Comparison of ENCODE assay signal across 34 cellular contexts in the genomic region with DNA sequence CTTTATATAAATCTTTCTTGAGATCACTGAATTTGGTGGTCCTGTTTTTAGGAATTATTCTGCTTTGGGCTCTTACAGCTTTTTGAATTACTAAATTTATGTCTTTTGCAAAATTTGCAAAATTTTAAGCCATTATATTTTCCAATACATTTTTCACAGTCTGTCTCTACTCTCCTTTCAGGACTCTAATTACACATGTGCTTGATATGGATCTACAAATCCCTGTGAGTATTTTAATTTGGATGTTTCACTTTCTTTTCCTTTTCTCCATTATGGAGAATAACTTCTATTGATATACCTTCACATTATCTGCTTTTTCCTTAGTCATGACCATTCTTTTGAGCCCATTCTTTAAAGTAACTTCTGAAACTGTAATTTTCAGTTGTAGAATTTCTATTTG.
"Had no signal": no experiment of that assay in that cellular context is flagged by ENCODE, and none has a peak within 500 bp of the region (broad histone marks: within the 10 kb centered on the region; RNA-seq: fewer than 3 reads in every experiment).

No MANE protein-coding gene starts in this region.

- H3K9ac ChIP-seq: KMS-11 had no signal

- H3K9me3 ChIP-seq: MG63 had no signal

- H3K27ac ChIP-seq: KMS-11 had no signal

- H3K4me2 ChIP-seq: KMS-11 had no signal

- H3K27me3 ChIP-seq: MG63 had no signal

- H3K36me3 ChIP-seq: MG63 had no signal

- DNase-seq: Kasumi-1, KBM-7, KG1, MG63, MM.1S, MV-4-11, NCI-H1048, NCI-H1092, NCI-H1092 treated with DMSO at 0.1 percent for 48 hours, NCI-H1105, NCI-H1105 treated with DMSO at 0.1 percent for 48 hours, NCI-H1417, NCI-H1417 treated with DMSO at 0.1 percent for 48 hours, NCI-H1436, NCI-H1436 treated with DMSO at 0.1 percent for 48 hours, NCI-H146, NCI-H1694, NCI-H1694 treated with DMSO at 0.1 percent for 48 hours, NCI-H187, NCI-H187 treated with DMSO at 0.1 percent for 48 hours, NCI-H1930, NCI-H2029, NCI-H2029 treated with DMSO at 0.1 percent for 48 hours, NCI-H2081, NCI-H2081 treated with DMSO at 0.1 percent for 48 hours, NCI-H2107, NCI-H2171, NCI-H2171 treated with DMSO at 0.1 percent for 48 hours, NCI-H2227 treated with DMSO at 0.1 percent for 48 hours, NCI-H226, NCI-H345, NCI-H446, NCI-H446 treated with DMSO at 0.1 percent for 48 hours had no signal

- H3K4me3 ChIP-seq: MG63 had no signal
